In the genomic region with DNA sequence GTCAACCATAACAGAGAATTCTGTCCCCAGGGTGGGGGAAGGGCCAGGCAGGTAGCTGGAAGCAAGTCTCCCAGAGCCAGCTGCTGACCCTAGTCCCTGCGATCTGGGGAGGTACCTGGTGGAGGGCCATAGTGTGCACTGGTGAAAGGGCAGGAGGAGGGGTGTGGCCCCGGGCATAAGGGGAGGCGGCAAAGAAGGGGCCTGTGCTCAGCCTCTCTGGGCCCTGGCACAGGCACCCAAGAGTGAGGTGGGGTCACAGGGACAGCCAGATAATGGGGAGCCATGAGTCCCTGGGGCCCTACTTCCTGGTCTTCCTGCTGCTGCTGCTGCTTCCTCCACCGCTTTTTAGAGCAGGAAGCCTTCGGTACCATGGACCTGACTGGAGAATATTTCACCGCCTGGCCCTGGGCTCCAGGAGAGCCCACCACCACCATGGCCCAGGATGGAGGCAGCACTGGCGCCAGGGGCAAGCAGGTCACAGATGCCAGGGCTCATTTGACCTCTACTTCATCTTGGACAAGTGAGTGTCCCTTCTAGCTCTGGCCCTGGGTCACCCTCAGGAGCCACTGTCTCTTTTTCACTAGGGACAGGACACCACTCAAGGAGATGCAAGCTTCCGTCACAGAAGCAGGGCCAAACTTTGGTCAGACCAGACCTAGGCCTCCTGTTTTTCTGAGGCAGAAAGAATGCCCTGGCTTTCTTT, we compare ENCODE assay signal across 20 cellular contexts. TPM values are rescaled to one million over a fixed set of nuclear protein-coding genes. Genes with fewer than 3 reads are reported as not detected.
A peak's percentile ranks its signal among the peaks of the same experiment; 100 is the strongest.
DNase-seq lines count a peak whose midpoint lies in the region; ATAC-seq, FAIRE-seq and TF ChIP-seq lines count a peak whose summit lies in the region.
"Had no signal": no experiment of that assay in that cellular context is flagged by ENCODE, and none has a peak within 500 bp of the region (broad histone marks: within the 10 kb centered on the region; RNA-seq: fewer than 3 reads in every experiment).

A gene (plus strand): TSS at position 7 of the 703 bp plus-strand sequence. CDS start 266 bp downstream, at position 273.

- H3K4me3 ChIP-seq in A549, result no peak within 1 kb of the TSS
- no peak within 1 kb of the TSS for H3K4me3 ChIP-seq in CD4-positive, CD25-positive, alpha-beta regulatory T cell (ENCODE audit: low read depth, low read length)
- H3K4me3 ChIP-seq in neural progenitor cell, result no peak within 1 kb of the TSS

- H3K79me2 ChIP-seq in neural progenitor cell (ENCODE audit: low read depth), result no peaks in the 10 kb centered on the region

- H3K4me2 ChIP-seq in A549 (peak within 1 kb of the TSS; percentile 80), neural progenitor cell (no peak within 1 kb of the TSS)

- DNase-seq in A549 (ENCODE audit: low read depth in 1 of 2, low spot score in 1 of 2), result no peak
- DNase-seq in CD4-positive, CD25-positive, alpha-beta regulatory T cell, result no peak
- no peak for DNase-seq in activated T-helper 2 cell treated with anti-CD3 and anti-CD28 coated beads, Interferon-gamma antibody, Interleukin-2, Interleukin-4, amounts not matched to agents 10 μg/mL and 5 μg/mL and 100 μg/mL, durations not matched to agents 14 hours and 24 hours and 36 hours (ENCODE audit: low spot score)
- DNase-seq in neural progenitor cell (ENCODE audit: low spot score), result no peak
- DNase-seq in NCI-H128 (lab: John Stamatoyannopoulos, UW; ENCODE audit: unreplicated experiment), result no peak
- DNase-seq in NCI-H2081 treated with DMSO at 0.1 percent for 48 hours (lab: John Stamatoyannopoulos, UW), result no peak
- no peak for DNase-seq in NCI-H1092 (lab: John Stamatoyannopoulos, UW)
- DNase-seq: adrenal gland; GDM1; kidney glomerular epithelial cell; NCI-H2029; stimulated activated CD4-positive, alpha-beta T cell treated with anti-CD3 and anti-CD28 coated beads, Interleukin-2, amount 100 ng/mL, for 24 hours; T-helper 2 cell had no signal

- no peak for TF ChIP-seq RAD21 in A549 (conservative IDR thresholded peaks at IDR 0.05 in 1 of 2, IDR thresholded peaks at IDR 0.05 in 1 of 2)

- POLR2A ChIA-PET in A549 (lab: Yijun Ruan, JAX), result no interaction called here

- CTCF ChIA-PET in A549 (lab: Yijun Ruan, JAX), result interaction anchor here (1.0 kb wide), 1 partner anchor 58 kb away, joined by 3 read pairs; no protein-coding TSS in a partner anchor

- intact Hi-C loops in activated T-helper 2 cell treated with anti-CD3 and anti-CD28 coated beads, Interferon-gamma antibody, Interleukin-2, Interleukin-4, amounts not matched to agents 10 μg/mL and 5 μg/mL and 100 μg/mL, durations not matched to agents 14 hours and 24 hours and 36 hours (cut with micrococcal nuclease), result no loop called here

- no peaks in the 10 kb centered on the region for H3K36me3 ChIP-seq in CD4-positive, CD25-positive, alpha-beta regulatory T cell (ENCODE audit: control insufficient read depth, insufficient read depth, low read length)
- H3K36me3 ChIP-seq in neural progenitor cell, result no peaks in the 10 kb centered on the region
- H3K36me3 ChIP-seq: adrenal gland had no signal

- H3F3A ChIP-seq in neural progenitor cell (ENCODE audit: low read depth), result peaks cover 7% of the 10 kb centered on the region

- no peaks in the 10 kb centered on the region for H3K9me3 Mint-ChIP-seq in CD4-positive, CD25-positive, alpha-beta regulatory T cell
- H3K9me3 Mint-ChIP-seq in activated T-helper 2 cell treated with anti-CD3 and anti-CD28 coated beads, Interferon-gamma antibody, Interleukin-2, Interleukin-4, amounts not matched to agents 10 μg/mL and 5 μg/mL and 100 μg/mL, durations not matched to agents 14 hours and 24 hours and 36 hours, result no peaks in the 10 kb centered on the region
- H3K9me3 Mint-ChIP-seq in neural progenitor cell, result no peaks in the 10 kb centered on the region
- H3K9me3 Mint-ChIP-seq: central memory CD8-positive, alpha-beta T cell; mesothelial cell of epicardium; WTC11 had no signal

- peaks cover 24% of the 10 kb centered on the region for H4K20me1 ChIP-seq in neural progenitor cell (ENCODE audit: low read depth)

- peaks cover 7% of the 10 kb centered on the region for H3K27me3 Mint-ChIP-seq in CD4-positive, CD25-positive, alpha-beta regulatory T cell
- peaks cover 6% of the 10 kb centered on the region for H3K27me3 Mint-ChIP-seq in activated T-helper 2 cell treated with anti-CD3 and anti-CD28 coated beads, Interferon-gamma antibody, Interleukin-2, Interleukin-4, amounts not matched to agents 10 μg/mL and 5 μg/mL and 100 μg/mL, durations not matched to agents 14 hours and 24 hours and 36 hours (ENCODE audit: low read depth)
- peaks cover 29% of the 10 kb centered on the region for H3K27me3 Mint-ChIP-seq in neural progenitor cell (ENCODE audit: insufficient read depth, low read depth)

- H2AFZ ChIP-seq in neural progenitor cell (replicated peaks), result no peak within 1 kb of the TSS

- H3K4me1 ChIP-seq in A549 (peaks cover 26% of the 10 kb centered on the region), neural progenitor cell (peaks cover 7% of the 10 kb centered on the region)
- H3K4me1 ChIP-seq in CD4-positive, CD25-positive, alpha-beta regulatory T cell (ENCODE audit: control insufficient read depth, insufficient read depth, low read length, poor library complexity, severe bottlenecking), result peaks cover 27% of the 10 kb centered on the region

- no peak for TF ChIP-seq CTCF in A549 (IDR thresholded peaks at IDR 0.05)
- no peak for TF ChIP-seq CTCF in neural progenitor cell (IDR thresholded peaks at IDR 0.05)

- H3K9ac ChIP-seq in neural progenitor cell, result no peak within 1 kb of the TSS

- no peak for ATAC-seq in A549
- no peak for ATAC-seq in CD4-positive, CD25-positive, alpha-beta regulatory T cell (ENCODE audit: low read depth in 2 of 2)
- ATAC-seq: WTC11 had no signal

- H3K36me3 Mint-ChIP-seq in CD4-positive, CD25-positive, alpha-beta regulatory T cell, result no peaks in the 10 kb centered on the region
- no peaks in the 10 kb centered on the region for H3K36me3 Mint-ChIP-seq in activated T-helper 2 cell treated with anti-CD3 and anti-CD28 coated beads, Interferon-gamma antibody, Interleukin-2, Interleukin-4, amounts not matched to agents 10 μg/mL and 5 μg/mL and 100 μg/mL, durations not matched to agents 14 hours and 24 hours and 36 hours (ENCODE audit: low read depth)
- no peaks in the 10 kb centered on the region for H3K36me3 Mint-ChIP-seq in neural progenitor cell
- H3K36me3 Mint-ChIP-seq: mesothelial cell of epicardium, WTC11 had no signal

- H3K4me1 Mint-ChIP-seq in CD4-positive, CD25-positive, alpha-beta regulatory T cell, result peaks cover 12 to 19% (median 14%) of the 10 kb centered on the region in 4 donors
- peaks cover 21% of the 10 kb centered on the region for H3K4me1 Mint-ChIP-seq in activated T-helper 2 cell treated with anti-CD3 and anti-CD28 coated beads, Interferon-gamma antibody, Interleukin-2, Interleukin-4, amounts not matched to agents 10 μg/mL and 5 μg/mL and 100 μg/mL, durations not matched to agents 14 hours and 24 hours and 36 hours (ENCODE audit: low read depth)
- peaks cover 18% of the 10 kb centered on the region for H3K4me1 Mint-ChIP-seq in neural progenitor cell

- FAIRE-seq in A549 (lab: Jason Lieb, UNC), result no peak
- FAIRE-seq: D721Med, GM12891 had no signal

- no peak for TF ChIP-seq EP300 in A549 (IDR thresholded peaks at IDR 0.05)

- peak within 1 kb of the TSS; percentile 36 to 66; a peak in 4 of 6 replicates for H3K27ac ChIP-seq in A549
- no peak within 1 kb of the TSS for H3K27ac ChIP-seq in CD4-positive, CD25-positive, alpha-beta regulatory T cell (ENCODE audit: insufficient read depth, low read length, poor library complexity, severe bottlenecking)
- H3K27ac ChIP-seq in neural progenitor cell, result no peak within 1 kb of the TSS
- H3K27ac ChIP-seq: adrenal gland had no signal

- H3K9me3 ChIP-seq in A549 (no peaks in the 10 kb centered on the region), neural progenitor cell (ENCODE audit: low read depth) (no peaks in the 10 kb centered on the region)
- no peaks in the 10 kb centered on the region for H3K9me3 ChIP-seq in CD4-positive, CD25-positive, alpha-beta regulatory T cell (ENCODE audit: control insufficient read depth in 2 of 2, low read length in 2 of 2)
- H3K9me3 ChIP-seq: adrenal gland had no signal

- peak within 1 kb of the TSS; percentile 17 to 80 (median 61) for H3K4me3 Mint-ChIP-seq in CD4-positive, CD25-positive, alpha-beta regulatory T cell
- H3K4me3 Mint-ChIP-seq in activated T-helper 2 cell treated with anti-CD3 and anti-CD28 coated beads, Interferon-gamma antibody, Interleukin-2, Interleukin-4, amounts not matched to agents 10 μg/mL and 5 μg/mL and 100 μg/mL, durations not matched to agents 14 hours and 24 hours and 36 hours (ENCODE audit: low read depth), result peak within 1 kb of the TSS; percentile 37
- peak within 1 kb of the TSS; percentile 30 for H3K4me3 Mint-ChIP-seq in neural progenitor cell

- 97% methylated on average over 8 of the region's 8 CpGs for WGBS in A549 (ENCODE audit: missing lambda C conversion rate)

- no peak for TF ChIP-seq POLR2A in A549 (IDR thresholded peaks at IDR 0.05; ENCODE audit: low read length)

- H3K27me3 ChIP-seq in CD4-positive, CD25-positive, alpha-beta regulatory T cell (ENCODE audit: control insufficient read depth, insufficient read depth, low read length), result no peaks in the 10 kb centered on the region
- peaks cover 61% of the 10 kb centered on the region for H3K27me3 ChIP-seq in neural progenitor cell
- H3K27me3 ChIP-seq: adrenal gland had no signal

- H3K27ac Mint-ChIP-seq in CD4-positive, CD25-positive, alpha-beta regulatory T cell, result no peak within 1 kb of the TSS
- H3K27ac Mint-ChIP-seq in activated T-helper 2 cell treated with anti-CD3 and anti-CD28 coated beads, Interferon-gamma antibody, Interleukin-2, Interleukin-4, amounts not matched to agents 10 μg/mL and 5 μg/mL and 100 μg/mL, durations not matched to agents 14 hours and 24 hours and 36 hours, result no peak within 1 kb of the TSS
- no peak within 1 kb of the TSS for H3K27ac Mint-ChIP-seq in neural progenitor cell
- H3K27ac Mint-ChIP-seq: mesothelial cell of epicardium, WTC11 had no signal

TF ChIP-seq in A549, 52 proteins besides CTCF, POLR2A, EP300 and RAD21:
- TF ChIP-seq FOSL2 (IDR thresholded peaks at IDR 0.05), result no peak
- no peak for TF ChIP-seq FOSL2 (CRISPR knock-in tag; IDR thresholded peaks at IDR 0.05)
- TF ChIP-seq NR3C1 (IDR thresholded peaks at IDR 0.05), result no peak
- no peak for TF ChIP-seq ZC3H11A (IDR thresholded peaks at IDR 0.05)
- no peak for TF ChIP-seq ZNF302 (CRISPR knock-in tag; IDR thresholded peaks at IDR 0.05)

RNA-seq across cellular contexts. Expression of the gene that starts here (rescaled TPM):
- polyA plus RNA-seq in A549 (2011; rRNA removed) (0.09 and 0.26 TPM in 2 replicates), A549 (2017; fragmentation: RNase III; extraction: RNeasy Plus Mini Kit Qiagen cat#74134 plus additional on column Dnase treatment) (0.13 to 0.30 TPM (median 0.25 TPM) in 3 replicates)
- polyA plus RNA-seq in A549 (2012; cell fraction: cytosol; rRNA removed), result 0.19 and 0.20 TPM in 2 replicates
- polyA plus RNA-seq in A549 (2012; cell fraction: nucleus; rRNA removed), result 0.47 and 0.58 TPM in 2 replicates
- polyA minus RNA-seq in A549 (2011; rRNA and poly(A)+ RNA removed), result 0.08 and 0.19 TPM in 2 replicates
- not detected for total RNA-seq in CD4-positive, CD25-positive, alpha-beta regulatory T cell
- under 1 TPM in 1 of 4 donors, not detected in 3; 0.72 TPM for polyA plus RNA-seq in CD4-positive, CD25-positive, alpha-beta regulatory T cell
- total RNA-seq in activated T-helper 2 cell treated with anti-CD3 and anti-CD28 coated beads, Interferon-gamma antibody, Interleukin-2, Interleukin-4, amounts not matched to agents 10 μg/mL and 5 μg/mL and 100 μg/mL, durations not matched to agents 14 hours and 24 hours and 36 hours, result not detected in 2 replicates
- total RNA-seq in neural progenitor cell (ENCODE audit: low replicate concordance), result not detected in 2 replicates
- total RNA-seq: mesothelial cell of epicardium, NCI-H460, osteocyte, WTC11 had no signal

Comparison
In these comparisons a context has a peak if more than half of its experiments do, and no peak if none do; other contexts are left out.
1. H3K27ac ChIP-seq: peak in A549 (2 of 2); none in CD4-positive, CD25-positive, alpha-beta regulatory T cell (single experiment) and neural progenitor cell (single experiment).
2. Peak in every context shown above with its lines, with median percentiles within 50 percentile points of each other: H3K4me3 Mint-ChIP-seq.